In the genomic region with DNA sequence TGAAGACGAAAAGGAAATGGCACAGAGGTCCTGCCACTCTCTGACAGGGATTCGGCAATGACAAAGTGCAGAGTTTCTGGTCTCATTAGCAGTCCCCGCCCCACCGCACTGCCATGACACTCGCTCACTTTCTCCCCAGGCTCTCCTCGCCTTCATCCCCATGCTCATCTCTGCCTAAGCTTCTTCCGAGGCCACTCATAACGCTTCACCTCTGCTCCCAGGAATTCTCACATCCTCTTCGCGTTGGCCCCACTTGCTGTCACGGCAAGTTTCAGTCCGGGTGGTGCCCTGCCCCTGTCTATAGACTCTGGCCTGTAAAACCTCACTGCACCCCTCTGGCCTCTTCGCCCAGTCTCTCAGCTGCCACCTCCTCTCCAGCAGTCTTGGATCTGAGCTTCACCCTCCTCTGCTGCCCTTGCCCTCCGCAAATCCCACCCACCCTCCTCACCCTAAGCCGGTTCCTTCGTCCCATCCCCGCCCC, we compare ENCODE assay signal across 1 cellular context.
A peak's percentile ranks its signal among the peaks of the same experiment; 100 is the strongest.
TF ChIP-seq lines count a peak whose summit lies in the region.

No MANE protein-coding gene starts in this region.

TF ChIP-seq in GM12878, 131 proteins besides CTCF, POLR2A, EP300 and RAD21 (continued from another document):
- TF ChIP-seq, protein P1, sequence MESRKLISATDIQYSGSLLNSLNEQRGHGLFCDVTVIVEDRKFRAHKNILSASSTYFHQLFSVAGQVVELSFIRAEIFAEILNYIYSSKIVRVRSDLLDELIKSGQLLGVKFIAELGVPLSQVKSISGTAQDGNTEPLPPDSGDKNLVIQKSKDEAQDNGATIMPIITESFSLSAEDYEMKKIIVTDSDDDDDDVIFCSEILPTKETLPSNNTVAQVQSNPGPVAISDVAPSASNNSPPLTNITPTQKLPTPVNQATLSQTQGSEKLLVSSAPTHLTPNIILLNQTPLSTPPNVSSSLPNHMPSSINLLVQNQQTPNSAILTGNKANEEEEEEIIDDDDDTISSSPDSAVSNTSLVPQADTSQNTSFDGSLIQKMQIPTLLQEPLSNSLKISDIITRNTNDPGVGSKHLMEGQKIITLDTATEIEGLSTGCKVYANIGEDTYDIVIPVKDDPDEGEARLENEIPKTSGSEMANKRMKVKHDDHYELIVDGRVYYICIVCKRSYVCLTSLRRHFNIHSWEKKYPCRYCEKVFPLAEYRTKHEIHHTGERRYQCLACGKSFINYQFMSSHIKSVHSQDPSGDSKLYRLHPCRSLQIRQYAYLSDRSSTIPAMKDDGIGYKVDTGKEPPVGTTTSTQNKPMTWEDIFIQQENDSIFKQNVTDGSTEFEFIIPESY (IDR thresholded peaks at IDR 0.05): no peak
- TF ChIP-seq KAT2A (conservative IDR thresholded peaks at IDR 0.05; ENCODE audit: control insufficient read depth, low read depth, low read length) (no peak), NFXL1 (IDR thresholded peaks at IDR 0.05; ENCODE audit: borderline replicate concordance) (no peak), ZSCAN29 (IDR thresholded peaks at IDR 0.05) (no peak), ZNF384 (IDR thresholded peaks at IDR 0.05; ENCODE audit: borderline replicate concordance, low read depth, low read length) (no peak), CBFB (IDR thresholded peaks at IDR 0.05; ENCODE audit: low read depth) (no peak; the same call in 1 of the 2 replicates), ASH2L (IDR thresholded peaks at IDR 0.05; ENCODE audit: borderline replicate concordance, low read depth) (no peak), CHD4 (IDR thresholded peaks at IDR 0.05) (no peak), NR2F1 (conservative IDR thresholded peaks at IDR 0.05) (no peak), FOS (IDR thresholded peaks at IDR 0.05; ENCODE audit: borderline replicate concordance, extremely low read depth, insufficient read length) (no peak), SREBF2 (IDR thresholded peaks at IDR 0.05; ENCODE audit: low read length) (no peak), ATF7 (IDR thresholded peaks at IDR 0.05; ENCODE audit: low read depth) (no peak), SIX5 (IDR thresholded peaks at IDR 0.05; ENCODE audit: low read depth, low read length, severe bottlenecking) (no peak), CREB1 (IDR thresholded peaks at IDR 0.05; ENCODE audit: low read depth) (no peak), SMAD5 (IDR thresholded peaks at IDR 0.05; ENCODE audit: low read depth) (no peak), RB1 (IDR thresholded peaks at IDR 0.05; ENCODE audit: borderline replicate concordance) (no peak), CBX5 (IDR thresholded peaks at IDR 0.05; ENCODE audit: low read depth) (no peak), EED (IDR thresholded peaks at IDR 0.05; ENCODE audit: low read depth) (peak; percentile 74), MTA2 (IDR thresholded peaks at IDR 0.05; ENCODE audit: low read depth) (no peak), CEBPB (IDR thresholded peaks at IDR 0.05; ENCODE audit: borderline replicate concordance in 1 of 2, low read depth in 2 of 2, low read length in 2 of 2) (no peak), RAD51 (IDR thresholded peaks at IDR 0.05) (no peak), PAX8 (IDR thresholded peaks at IDR 0.05) (no peak)
- TF ChIP-seq, protein P2, sequence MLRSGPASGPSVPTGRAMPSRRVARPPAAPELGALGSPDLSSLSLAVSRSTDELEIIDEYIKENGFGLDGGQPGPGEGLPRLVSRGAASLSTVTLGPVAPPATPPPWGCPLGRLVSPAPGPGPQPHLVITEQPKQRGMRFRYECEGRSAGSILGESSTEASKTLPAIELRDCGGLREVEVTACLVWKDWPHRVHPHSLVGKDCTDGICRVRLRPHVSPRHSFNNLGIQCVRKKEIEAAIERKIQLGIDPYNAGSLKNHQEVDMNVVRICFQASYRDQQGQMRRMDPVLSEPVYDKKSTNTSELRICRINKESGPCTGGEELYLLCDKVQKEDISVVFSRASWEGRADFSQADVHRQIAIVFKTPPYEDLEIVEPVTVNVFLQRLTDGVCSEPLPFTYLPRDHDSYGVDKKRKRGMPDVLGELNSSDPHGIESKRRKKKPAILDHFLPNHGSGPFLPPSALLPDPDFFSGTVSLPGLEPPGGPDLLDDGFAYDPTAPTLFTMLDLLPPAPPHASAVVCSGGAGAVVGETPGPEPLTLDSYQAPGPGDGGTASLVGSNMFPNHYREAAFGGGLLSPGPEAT (IDR thresholded peaks at IDR 0.05; ENCODE audit: low read depth): no peak
- TF ChIP-seq, protein P3, sequence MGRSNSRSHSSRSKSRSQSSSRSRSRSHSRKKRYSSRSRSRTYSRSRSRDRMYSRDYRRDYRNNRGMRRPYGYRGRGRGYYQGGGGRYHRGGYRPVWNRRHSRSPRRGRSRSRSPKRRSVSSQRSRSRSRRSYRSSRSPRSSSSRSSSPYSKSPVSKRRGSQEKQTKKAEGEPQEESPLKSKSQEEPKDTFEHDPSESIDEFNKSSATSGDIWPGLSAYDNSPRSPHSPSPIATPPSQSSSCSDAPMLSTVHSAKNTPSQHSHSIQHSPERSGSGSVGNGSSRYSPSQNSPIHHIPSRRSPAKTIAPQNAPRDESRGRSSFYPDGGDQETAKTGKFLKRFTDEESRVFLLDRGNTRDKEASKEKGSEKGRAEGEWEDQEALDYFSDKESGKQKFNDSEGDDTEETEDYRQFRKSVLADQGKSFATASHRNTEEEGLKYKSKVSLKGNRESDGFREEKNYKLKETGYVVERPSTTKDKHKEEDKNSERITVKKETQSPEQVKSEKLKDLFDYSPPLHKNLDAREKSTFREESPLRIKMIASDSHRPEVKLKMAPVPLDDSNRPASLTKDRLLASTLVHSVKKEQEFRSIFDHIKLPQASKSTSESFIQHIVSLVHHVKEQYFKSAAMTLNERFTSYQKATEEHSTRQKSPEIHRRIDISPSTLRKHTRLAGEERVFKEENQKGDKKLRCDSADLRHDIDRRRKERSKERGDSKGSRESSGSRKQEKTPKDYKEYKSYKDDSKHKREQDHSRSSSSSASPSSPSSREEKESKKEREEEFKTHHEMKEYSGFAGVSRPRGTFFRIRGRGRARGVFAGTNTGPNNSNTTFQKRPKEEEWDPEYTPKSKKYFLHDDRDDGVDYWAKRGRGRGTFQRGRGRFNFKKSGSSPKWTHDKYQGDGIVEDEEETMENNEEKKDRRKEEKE (IDR thresholded peaks at IDR 0.05): no peak
- TF ChIP-seq, protein P4, sequence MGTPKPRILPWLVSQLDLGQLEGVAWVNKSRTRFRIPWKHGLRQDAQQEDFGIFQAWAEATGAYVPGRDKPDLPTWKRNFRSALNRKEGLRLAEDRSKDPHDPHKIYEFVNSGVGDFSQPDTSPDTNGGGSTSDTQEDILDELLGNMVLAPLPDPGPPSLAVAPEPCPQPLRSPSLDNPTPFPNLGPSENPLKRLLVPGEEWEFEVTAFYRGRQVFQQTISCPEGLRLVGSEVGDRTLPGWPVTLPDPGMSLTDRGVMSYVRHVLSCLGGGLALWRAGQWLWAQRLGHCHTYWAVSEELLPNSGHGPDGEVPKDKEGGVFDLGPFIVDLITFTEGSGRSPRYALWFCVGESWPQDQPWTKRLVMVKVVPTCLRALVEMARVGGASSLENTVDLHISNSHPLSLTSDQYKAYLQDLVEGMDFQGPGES (IDR thresholded peaks at IDR 0.05): no peak
